In the genomic region with DNA sequence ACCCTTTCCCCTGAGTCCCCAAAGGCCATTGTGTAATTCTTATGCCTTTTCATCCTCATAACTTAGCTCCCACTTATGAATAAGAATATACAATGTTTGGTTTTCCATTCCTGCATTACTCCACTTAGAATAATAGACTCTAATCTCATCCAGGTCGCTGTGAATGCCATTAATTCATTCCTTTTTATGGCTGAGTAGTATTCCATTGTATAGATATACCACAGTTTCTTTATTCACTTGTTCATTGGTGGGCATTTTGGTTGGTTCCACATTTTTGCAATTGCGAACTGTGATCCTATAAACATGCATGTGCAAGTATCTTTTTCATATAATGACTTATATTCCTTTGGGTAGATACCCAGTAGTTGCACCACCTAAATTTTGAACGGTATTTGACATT, we compare ENCODE assay signal across 9 cellular contexts.
"Had no signal": no experiment of that assay in that cellular context is flagged by ENCODE, and none has a peak within 500 bp of the region (broad histone marks: within the 10 kb centered on the region; RNA-seq: fewer than 3 reads in every experiment).

No MANE protein-coding gene starts in this region.

- H2AFZ ChIP-seq: GM23248, GM23338 had no signal

- ATAC-seq: GM23338, HCT116 had no signal

- H3K27ac ChIP-seq: GM23248 had no signal

- H3K9me3 Mint-ChIP-seq: HFFc6 had no signal

- H3K4me1 Mint-ChIP-seq: GM23338 had no signal

- H3K4me3 Mint-ChIP-seq: GM23338, H9, HFFc6 had no signal

- H3K4me2 ChIP-seq: GM23338 had no signal

- DNase-seq: GM23248, GOT3, H7, H9, HCEC 1CT, HFFc6 had no signal

- H3K4me3 ChIP-seq: GM23248, GM23338, HAP-1 had no signal

- H3K4me1 ChIP-seq: HAP-1 had no signal

- H3K9ac ChIP-seq: GM23248 had no signal

- H3K36me3 ChIP-seq: HAP-1 had no signal

- H3K9me3 ChIP-seq: HAP-1 had no signal

- H3K27ac Mint-ChIP-seq: GM23338, H9, HFFc6 had no signal
